8 cellular contexts compared by ENCODE assay signal in genomic region chr13:51803018-51803417, GRCh38. TPM values are rescaled to one million over a fixed set of nuclear protein-coding genes. Genes with fewer than 3 reads are reported as not detected.
A peak's percentile ranks its signal among the peaks of the same experiment; 100 is the strongest.
DNase-seq lines count a peak whose midpoint lies in the region; ATAC-seq and TF ChIP-seq lines count a peak whose summit lies in the region.

No MANE protein-coding gene starts in this region.

- H3K9ac ChIP-seq in adipocyte (ENCODE audit: low read length) = peak overlapping the region; percentile 90

- WGBS in testis, 2 donors = 20 to 42% methylated on average over 2 to 5 of the region's 5 CpGs

- ATAC-seq in activated T-cell treated with anti-CD3 and anti-CD28 coated beads, Interleukin-2, amount 50 U/mL, for 4 hours = no peak
- no peak for ATAC-seq in GM19452 (IDR thresholded peaks at IDR 0.05; ENCODE audit: unreplicated experiment)

- peak overlapping the region; percentile 87 for H3K4me3 ChIP-seq in adipocyte (ENCODE audit: low read length)
- H3K4me3 ChIP-seq in testis = peak overlapping the region; percentile 81 to 95

- no peak for DNase-seq in activated T-cell treated with anti-CD3 and anti-CD28 coated beads, Interleukin-2, amount 50 U/mL, for 4 hours
- DNase-seq in activated T-cell treated with anti-CD3 and anti-CD28 coated beads for 4 hours (no peak), adipocyte (ENCODE audit: low read depth) (no peak), testis (no peak), NCI-H128 (lab: John Stamatoyannopoulos, UW; ENCODE audit: unreplicated experiment) (no peak), NCI-H2171 (lab: John Stamatoyannopoulos, UW) (no peak)

- TF ChIP-seq POLR2A in testis (IDR thresholded peaks at IDR 0.05) = no peak

- H3K9me3 ChIP-seq in adipocyte (ENCODE audit: control insufficient read depth, low read length) (no peaks in the 10 kb centered on the region), testis (no peaks in the 10 kb centered on the region)

- H3K9me3 Mint-ChIP-seq in activated T-cell treated with anti-CD3 and anti-CD28 coated beads, Interleukin-2, amount 50 U/mL, for 4 hours = no peaks in the 10 kb centered on the region

- H3K4me3 Mint-ChIP-seq in activated T-cell treated with anti-CD3 and anti-CD28 coated beads, Interleukin-2, amount 50 U/mL, for 4 hours = peak overlapping the region; percentile 92

- H3K4me1 ChIP-seq in adipocyte (ENCODE audit: control insufficient read depth, insufficient read depth, low read length) = peaks cover 27% of the 10 kb centered on the region
- H3K4me1 ChIP-seq in testis = peaks cover 30% of the 10 kb centered on the region

- peaks cover 57% of the 10 kb centered on the region for H3K4me1 Mint-ChIP-seq in activated T-cell treated with anti-CD3 and anti-CD28 coated beads, Interleukin-2, amount 50 U/mL, for 4 hours (ENCODE audit: low read depth)

- no peaks in the 10 kb centered on the region for H3K27me3 ChIP-seq in adipocyte (replicated peaks; ENCODE audit: control insufficient read depth, insufficient read depth, low read length)
- no peaks in the 10 kb centered on the region for H3K27me3 ChIP-seq in layer of hippocampus (ENCODE audit: control insufficient read depth, insufficient read depth, low read length)
- no peaks in the 10 kb centered on the region for H3K27me3 ChIP-seq in testis

- H3K27me3 Mint-ChIP-seq in activated T-cell treated with anti-CD3 and anti-CD28 coated beads, Interleukin-2, amount 50 U/mL, for 4 hours (ENCODE audit: low read depth) = no peaks in the 10 kb centered on the region

- H3K36me3 Mint-ChIP-seq in activated T-cell treated with anti-CD3 and anti-CD28 coated beads, Interleukin-2, amount 50 U/mL, for 4 hours (ENCODE audit: insufficient read depth) = peaks cover 2% of the 10 kb centered on the region

- H3K36me3 ChIP-seq in adipocyte (ENCODE audit: control insufficient read depth, insufficient read depth, low read length, severe bottlenecking) (no peaks in the 10 kb centered on the region), testis (ENCODE audit: low read depth, missing control alignments) (no peaks in the 10 kb centered on the region)

- H3K27ac ChIP-seq in layer of hippocampus (ENCODE audit: low read depth, low read length) = peak overlapping the region; percentile 100
- peak overlapping the region; percentile 97 to 99 for H3K27ac ChIP-seq in testis

- intact Hi-C loops in testis (cut with DNase I; ENCODE audit: low total_unique reads) = loop anchor here (5.0 kb wide), 1 partner anchor 351 kb away; the partner anchor contains the start of gene INTS6

- no peak for TF ChIP-seq CTCF in testis (IDR thresholded peaks at IDR 0.05)

RNA-seq across cellular contexts. Expression of gene DHRS12, which starts 0.9 kb away (rescaled TPM):
- 1 to 10 TPM; 3.5 to 4.1 (median 3.6) TPM for total RNA-seq in activated T-cell treated with anti-CD3 and anti-CD28 coated beads, Interleukin-2, amount 50 U/mL, for 4 hours
- total RNA-seq in testis = 10 to 100 TPM; 11.4 to 16.8 TPM
- 15.9 TPM for polyA plus RNA-seq in testis (ENCODE audit: insufficient read depth, low read depth, low replicate concordance)

RNA-seq across cellular contexts. Expression of gene TMEM272, which starts 42.0 kb away (rescaled TPM):
- under 1 TPM; 0.11 to 0.24 (median 0.18) TPM for total RNA-seq in activated T-cell treated with anti-CD3 and anti-CD28 coated beads, Interleukin-2, amount 50 U/mL, for 4 hours
- total RNA-seq in testis = 1 to 10 TPM; 1.7 to 1.9 TPM
- polyA plus RNA-seq in testis (ENCODE audit: insufficient read depth, low read depth, low replicate concordance) = 0.50 TPM

RNA-seq across cellular contexts. Expression of gene CCDC70, which starts 58.8 kb away (rescaled TPM):
- not detected for total RNA-seq in activated T-cell treated with anti-CD3 and anti-CD28 coated beads, Interleukin-2, amount 50 U/mL, for 4 hours
- total RNA-seq in testis = 10 to 100 TPM; 35.7 to 82.2 TPM
- polyA plus RNA-seq in testis (ENCODE audit: insufficient read depth, low read depth, low replicate concordance) = 175 TPM

Comparison
In these comparisons a context has a peak if more than half of its experiments do, and no peak if none do; other contexts are left out.
1. RNA of gene CCDC70, which starts 58.8 kb away (total RNA-seq): 35.7 to 82.2 TPM in testis; not detected in activated T-cell treated with anti-CD3 and anti-CD28 coated beads, Interleukin-2, amount 50 U/mL, for 4 hours; every median in the first group is over 10 times any median in the second.